23 cellular contexts compared by ENCODE assay signal in genomic region chr7:156056548-156056947, GRCh38.
A peak's percentile ranks its signal among the peaks of the same experiment; 100 is the strongest.
DNase-seq lines count a peak whose midpoint lies in the region; ATAC-seq and TF ChIP-seq lines count a peak whose summit lies in the region.
"Had no signal": no experiment of that assay in that cellular context is flagged by ENCODE, and none has a peak within 500 bp of the region (broad histone marks: within the 10 kb centered on the region; RNA-seq: fewer than 3 reads in every experiment).

No MANE protein-coding gene starts in this region.

- H2AFZ ChIP-seq in osteoblast (ENCODE audit: low read length) (no peak overlapping the region), trophoblast cell (ENCODE audit: insufficient read depth, low read length, poor library complexity) (no peak overlapping the region), GM23338 (no peak overlapping the region)

- no peak overlapping the region for H2BK12ac ChIP-seq in trophoblast cell (ENCODE audit: low read length)

- H4K91ac ChIP-seq in trophoblast cell (ENCODE audit: low read depth, low read length), result no peak overlapping the region

- no peaks in the 10 kb centered on the region for H3K79me1 ChIP-seq in trophoblast cell (ENCODE audit: low read length)

- intact Hi-C loops in Right ventricle myocardium inferior (cut with DNase I) (no loop called here), upper lobe of right lung (cut with DNase I) (no loop called here)

- H3K4me2 ChIP-seq in osteoblast (ENCODE audit: insufficient read depth, low read length), result no peak overlapping the region
- no peak overlapping the region for H3K4me2 ChIP-seq in trophoblast cell (ENCODE audit: low read length)
- H3K4me2 ChIP-seq in GM23338, result no peak overlapping the region
- H3K4me2 ChIP-seq: A549; BLaER1 treated with 17β-estradiol and CSF1 and Interleukin-3, amounts not matched to agents 10 nM and 100 nM had no signal

- ATAC-seq in Right ventricle myocardium inferior (no peak), upper lobe of right lung (no peak), GM23338 (no peak)
- ATAC-seq: A549, GM12878 had no signal

- no CpG with 5 or more reads among the region's 8 CpGs for WGBS in trophoblast cell (ENCODE audit: extremely low coverage, insufficient coverage, insufficient read length)

- H3K4me1 Mint-ChIP-seq in GM23338, result no peaks in the 10 kb centered on the region; the same call in 2 of the 3 replicates
- H3K4me1 Mint-ChIP-seq: CD14-positive monocyte; CD8-positive, alpha-beta memory T cell had no signal

- no peak overlapping the region for H3K27ac Mint-ChIP-seq in GM23338
- H3K27ac Mint-ChIP-seq: CD14-positive monocyte; CD4-positive, alpha-beta T cell; CD8-positive, alpha-beta memory T cell; HFFc6 had no signal

- H3F3A ChIP-seq in GM23338 (replicated peaks; ENCODE audit: low read depth), result peaks cover 8% of the 10 kb centered on the region

- H3K18ac ChIP-seq in trophoblast cell (ENCODE audit: low read length), result no peak overlapping the region

- H3K27me3 Mint-ChIP-seq in GM23338 (ENCODE audit: insufficient read depth, low read depth, poor library complexity), result peaks cover 13% of the 10 kb centered on the region
- H3K27me3 Mint-ChIP-seq: CD4-positive, alpha-beta T cell had no signal

- H4K12ac ChIP-seq in trophoblast cell (ENCODE audit: low read depth, low read length), result no peak overlapping the region

- no peak overlapping the region for H2BK120ac ChIP-seq in trophoblast cell (ENCODE audit: insufficient read depth, low read length, poor library complexity)

- no peaks in the 10 kb centered on the region for H3K9me3 ChIP-seq in right atrium auricular region
- peaks cover 8% of the 10 kb centered on the region for H3K9me3 ChIP-seq in osteoblast (ENCODE audit: low read depth, low read length)
- no peaks in the 10 kb centered on the region for H3K9me3 ChIP-seq in upper lobe of right lung
- peaks cover 41% of the 10 kb centered on the region for H3K9me3 ChIP-seq in trophoblast cell (ENCODE audit: insufficient read depth, low read depth, low read length)
- H3K9me3 ChIP-seq: A549; BLaER1 treated with 17β-estradiol and CSF1 and Interleukin-3, amounts not matched to agents 10 nM and 100 nM; HAP-1 had no signal

- no peak overlapping the region for H3K23ac ChIP-seq in trophoblast cell (ENCODE audit: low read length)

- H3K79me2 ChIP-seq in osteoblast (ENCODE audit: insufficient read depth, low read length) (no peaks in the 10 kb centered on the region), trophoblast cell (ENCODE audit: control insufficient read depth, insufficient read depth, low read length, poor library complexity) (no peaks in the 10 kb centered on the region), GM23338 (replicated peaks; ENCODE audit: insufficient read depth) (no peaks in the 10 kb centered on the region)

- no peaks in the 10 kb centered on the region for H3K9me2 ChIP-seq in GM23338 (ENCODE audit: insufficient read depth)

- H3K4me3 ChIP-seq in right atrium auricular region (no peak overlapping the region), osteoblast (ENCODE audit: insufficient read depth, low read length) (no peak overlapping the region), upper lobe of right lung (no peak overlapping the region), trophoblast cell (ENCODE audit: low read depth, low read length) (no peak overlapping the region), GM23338 (no peak overlapping the region)
- H3K4me3 ChIP-seq: A549; BLaER1 treated with 17β-estradiol and CSF1 and Interleukin-3, amounts not matched to agents 10 nM and 100 nM; GM12878; HAP-1 had no signal

- H4K8ac ChIP-seq in trophoblast cell (ENCODE audit: low read depth, low read length), result no peak overlapping the region

- H3K4me3 Mint-ChIP-seq in GM23338, result no peak overlapping the region
- H3K4me3 Mint-ChIP-seq: CD14-positive monocyte; CD4-positive, alpha-beta T cell; CD8-positive, alpha-beta memory T cell; HFFc6 had no signal

- H3K36me3 ChIP-seq in right atrium auricular region (no peaks in the 10 kb centered on the region), osteoblast (ENCODE audit: insufficient read depth, low read length) (no peaks in the 10 kb centered on the region), upper lobe of right lung (no peaks in the 10 kb centered on the region), trophoblast cell (ENCODE audit: control insufficient read depth in 1 of 2, insufficient read depth in 2 of 2, low read length in 2 of 2) (no peaks in the 10 kb centered on the region), GM23338 (ENCODE audit: insufficient read depth) (no peaks in the 10 kb centered on the region)
- H3K36me3 ChIP-seq: BE2C; BLaER1 treated with 17β-estradiol and CSF1 and Interleukin-3, amounts not matched to agents 10 nM and 100 nM; HAP-1 had no signal

- H3K14ac ChIP-seq in trophoblast cell (ENCODE audit: low read length), result no peak overlapping the region

- H3K27ac ChIP-seq in right atrium auricular region (no peak overlapping the region), osteoblast (ENCODE audit: low read depth, low read length) (no peak overlapping the region), upper lobe of right lung (no peak overlapping the region), trophoblast cell (ENCODE audit: low read depth, low read length) (no peak overlapping the region), GM23338 (ENCODE audit: low read depth) (no peak overlapping the region)
- H3K27ac ChIP-seq: 22Rv1; A549; BLaER1 treated with 17β-estradiol and CSF1 and Interleukin-3, amounts not matched to agents 10 nM and 100 nM had no signal

- no peaks in the 10 kb centered on the region for H3K4me1 ChIP-seq in right atrium auricular region
- no peaks in the 10 kb centered on the region for H3K4me1 ChIP-seq in osteoblast (ENCODE audit: insufficient read depth, low read length)
- no peaks in the 10 kb centered on the region for H3K4me1 ChIP-seq in upper lobe of right lung
- no peaks in the 10 kb centered on the region for H3K4me1 ChIP-seq in trophoblast cell (ENCODE audit: control insufficient read depth in 1 of 2, insufficient read depth in 2 of 2, low read length in 2 of 2)
- no peaks in the 10 kb centered on the region for H3K4me1 ChIP-seq in GM23338 (ENCODE audit: insufficient read depth)
- H3K4me1 ChIP-seq: A549; BE2C; BLaER1 treated with 17β-estradiol and CSF1 and Interleukin-3, amounts not matched to agents 10 nM and 100 nM; HAP-1 had no signal

- no peaks in the 10 kb centered on the region; the same call in 2 of the 3 replicates for H3K36me3 Mint-ChIP-seq in GM23338 (ENCODE audit: low read depth)
- H3K36me3 Mint-ChIP-seq: CD14-positive monocyte had no signal

- no peak for TF ChIP-seq CTCF in right atrium auricular region (IDR thresholded peaks at IDR 0.05)
- TF ChIP-seq CTCF in osteoblast (IDR thresholded peaks at IDR 0.05; ENCODE audit: extremely low read depth, low read depth, low read length), result no peak
- no peak for TF ChIP-seq CTCF in upper lobe of right lung (IDR thresholded peaks at IDR 0.05)
- TF ChIP-seq CTCF in GM23338 (conservative IDR thresholded peaks at IDR 0.05; ENCODE audit: low read depth in 2 of 2), result no peak

- peaks cover 32% of the 10 kb centered on the region for H3K9me3 Mint-ChIP-seq in GM23338
- H3K9me3 Mint-ChIP-seq: CD4-positive, alpha-beta T cell had no signal

- H4K20me1 ChIP-seq in osteoblast (ENCODE audit: insufficient read depth, low read length) (no peaks in the 10 kb centered on the region), GM23338 (replicated peaks; ENCODE audit: insufficient read depth) (no peaks in the 10 kb centered on the region)
- H4K20me1 ChIP-seq: BLaER1 treated with 17β-estradiol and CSF1 and Interleukin-3, amounts not matched to agents 10 nM and 100 nM had no signal

- peak; percentile 63 for DNase-seq in Right ventricle myocardium inferior (ENCODE audit: missing footprints)
- DNase-seq in right atrium auricular region (ENCODE audit: low spot score), result no peak
- peak; percentile 13 for DNase-seq in osteoblast (ENCODE audit: insufficient read length, low spot score, missing footprints)
- DNase-seq in upper lobe of right lung, result peak; percentile 44
- DNase-seq in trophoblast cell, result no peak
- DNase-seq in GM23338 (ENCODE audit: low spot score), result no peak
- DNase-seq: ACHN; AML-193; BE2C; CD4-positive, alpha-beta T cell; CD8-positive, alpha-beta memory T cell; DMS 273 treated with DMSO at 0.1 percent for 48 hours; DMS79; EL; GDM1; GOT3; HFFc6 had no signal

- no peak overlapping the region for H2BK5ac ChIP-seq in trophoblast cell (ENCODE audit: low read depth, low read length, poor library complexity)

- no peak overlapping the region for H3K9ac ChIP-seq in trophoblast cell (ENCODE audit: low read length)
- H3K9ac ChIP-seq: BLaER1 treated with 17β-estradiol and CSF1 and Interleukin-3, amounts not matched to agents 10 nM and 100 nM had no signal

- H3K27me3 ChIP-seq in right atrium auricular region (no peaks in the 10 kb centered on the region), osteoblast (ENCODE audit: insufficient read depth, low read length) (no peaks in the 10 kb centered on the region), upper lobe of right lung (no peaks in the 10 kb centered on the region), trophoblast cell (ENCODE audit: insufficient read depth, low read length) (no peaks in the 10 kb centered on the region), GM23338 (ENCODE audit: insufficient read depth) (no peaks in the 10 kb centered on the region)
- H3K27me3 ChIP-seq: BLaER1 treated with 17β-estradiol and CSF1 and Interleukin-3, amounts not matched to agents 10 nM and 100 nM had no signal

- no peak overlapping the region for H2AK5ac ChIP-seq in trophoblast cell (ENCODE audit: low read length)

- no peak overlapping the region for H3K4ac ChIP-seq in trophoblast cell (ENCODE audit: low read depth, low read length)

Comparison
In these comparisons a context has a peak if more than half of its experiments do, and no peak if none do; other contexts are left out.
1. DNase-seq: peak in Right ventricle myocardium inferior (single experiment), osteoblast (single experiment) and upper lobe of right lung (single experiment); none in right atrium auricular region (single experiment), trophoblast cell (0 of 2) and GM23338 (single experiment).